In genomic region chr4:139207873-139208403, GRCh38 we compare ENCODE assay signal across 13 cellular contexts. TPM values are rescaled to one million over a fixed set of nuclear protein-coding genes. Genes with fewer than 3 reads are reported as not detected.
DNase-seq lines count a peak whose midpoint lies in the region; ATAC-seq and TF ChIP-seq lines count a peak whose summit lies in the region.
"Had no signal": no experiment of that assay in that cellular context is flagged by ENCODE, and none has a peak within 500 bp of the region (broad histone marks: within the 10 kb centered on the region; RNA-seq: fewer than 3 reads in every experiment).

No MANE protein-coding gene starts in this region.

- intact Hi-C loops in breast epithelium (cut with DNase I; ENCODE audit: low total_unique reads) (no loop called here), upper lobe of right lung (cut with DNase I) (no loop called here)

- TF ChIP-seq POLR2A in breast epithelium (IDR thresholded peaks at IDR 0.05), result no peak

- H3K9me3 ChIP-seq in breast epithelium, result no peaks in the 10 kb centered on the region
- no peaks in the 10 kb centered on the region for H3K9me3 ChIP-seq in upper lobe of right lung
- H3K9me3 ChIP-seq: MG63 had no signal

- H3K36me3 ChIP-seq in breast epithelium, result no peaks in the 10 kb centered on the region
- no peaks in the 10 kb centered on the region for H3K36me3 ChIP-seq in upper lobe of right lung
- H3K36me3 ChIP-seq: MG63 had no signal

- DNase-seq in NCI-H2227 (lab: John Stamatoyannopoulos, UW; ENCODE audit: unreplicated experiment) (peak; percentile 29), NCI-H2227 treated with DMSO at 0.1 percent for 48 hours (lab: John Stamatoyannopoulos, UW) (no peak), breast epithelium (ENCODE audit: low spot score in 2 of 2) (no peak), midbrain (lab: John Stamatoyannopoulos, UW) (peak; percentile 64), upper lobe of right lung (no peak), NCI-H82 treated with DMSO at 0.1 percent for 48 hours (lab: John Stamatoyannopoulos, UW; ENCODE audit: unreplicated experiment) (no peak)
- no peak for DNase-seq in activated T-cell treated with anti-CD3 and anti-CD28 coated beads, Interleukin-2, amount 50 U/mL, for 1 hour
- DNase-seq: 8988T; DMS153; effector memory CD4-positive, alpha-beta T cell; MG63; NCI-H774 had no signal

- no peak for TF ChIP-seq CTCF in breast epithelium (IDR thresholded peaks at IDR 0.05)
- TF ChIP-seq CTCF in upper lobe of right lung (IDR thresholded peaks at IDR 0.05), result no peak

- no peak overlapping the region for H3K4me3 ChIP-seq in breast epithelium
- H3K4me3 ChIP-seq in upper lobe of right lung, result no peak overlapping the region
- H3K4me3 ChIP-seq: MG63 had no signal

- H3K27ac ChIP-seq in breast epithelium, result peak overlapping the region; percentile 50 to 75
- H3K27ac ChIP-seq in upper lobe of right lung, result peak overlapping the region; percentile 58

- H3K4me1 ChIP-seq in breast epithelium, result no peaks in the 10 kb centered on the region
- H3K4me1 ChIP-seq in upper lobe of right lung, result peaks cover 5% of the 10 kb centered on the region

- H3K27me3 ChIP-seq in breast epithelium, result no peaks in the 10 kb centered on the region
- no peaks in the 10 kb centered on the region for H3K27me3 ChIP-seq in upper lobe of right lung
- H3K27me3 ChIP-seq: MG63 had no signal

- ATAC-seq in upper lobe of right lung (peak; percentile 41), HG03439 (IDR thresholded peaks at IDR 0.05; ENCODE audit: unreplicated experiment) (no peak)

RNA-seq across cellular contexts. Expression of gene ELF2, which starts 30.9 kb away (rescaled TPM):
- total RNA-seq in breast epithelium, result 100 to 1,000 TPM in 1 of 3 donors, 10 to 100 TPM in 2; 59.4 to 106 (median 67.2) TPM
- total RNA-seq in upper lobe of right lung, result 48.2 TPM

Comparison
In these comparisons a context has a peak if more than half of its experiments do, and no peak if none do; other contexts are left out.
1. DNase-seq: peak in NCI-H2227 (single experiment) and midbrain (single experiment); none in NCI-H2227 treated with DMSO at 0.1 percent for 48 hours (single experiment), breast epithelium (0 of 2), upper lobe of right lung (single experiment), NCI-H82 treated with DMSO at 0.1 percent for 48 hours (single experiment) and activated T-cell treated with anti-CD3 and anti-CD28 coated beads, Interleukin-2, amount 50 U/mL, for 1 hour (single experiment).